18 cellular contexts compared by ENCODE assay signal in genomic region chr6:154406869-154407268, GRCh38. TPM values are rescaled to one million over a fixed set of nuclear protein-coding genes. Genes with fewer than 3 reads are reported as not detected.
DNase-seq lines count a peak whose midpoint lies in the region; ATAC-seq and TF ChIP-seq lines count a peak whose summit lies in the region.
"Had no signal": no experiment of that assay in that cellular context is flagged by ENCODE, and none has a peak within 500 bp of the region (broad histone marks: within the 10 kb centered on the region; RNA-seq: fewer than 3 reads in every experiment).

No MANE protein-coding gene starts in this region.

- peaks cover 20% of the 10 kb centered on the region for H3K36me3 Mint-ChIP-seq in neural crest cell (ENCODE audit: low read depth)
- H3K36me3 Mint-ChIP-seq in stimulated activated naive B cell treated with anti-CD40 and anti-IgM and Interleukin-4, amounts not matched to agents 10 μg/mL and 1 μg/mL and 100 μg/mL, for 72 hours, result no peaks in the 10 kb centered on the region
- H3K36me3 Mint-ChIP-seq: CD14-positive monocyte; CD4-positive, alpha-beta memory T cell had no signal

- DNase-seq in DMS53 (lab: John Stamatoyannopoulos, UW), result peak; percentile 9
- DNase-seq in DMS53 treated with DMSO at 0.1 percent for 48 hours (lab: John Stamatoyannopoulos, UW; ENCODE audit: unreplicated experiment), result no peak
- DNase-seq in left lobe of liver (ENCODE audit: low spot score), result no peak
- DNase-seq in neural crest cell (ENCODE audit: low read depth, low spot score), result no peak
- DNase-seq in stimulated activated naive B cell treated with anti-CD40 and anti-IgM and Interleukin-4, amounts not matched to agents 10 μg/mL and 1 μg/mL and 100 μg/mL, for 72 hours, result no peak
- no peak for DNase-seq in substantia nigra (lab: John Stamatoyannopoulos, UW)
- DNase-seq in germinal center (ENCODE audit: low spot score), result no peak
- no peak for DNase-seq in stimulated activated CD4-positive, alpha-beta T cell treated with anti-CD3 and anti-CD28 coated beads, Interleukin-2, amount 100 ng/mL, for 48 hours
- DNase-seq: AML-193; Calu3; CD4-positive, alpha-beta memory T cell; GM23248 had no signal

- no peaks in the 10 kb centered on the region for H3K9me3 Mint-ChIP-seq in neural crest cell
- H3K9me3 Mint-ChIP-seq in stimulated activated naive B cell treated with anti-CD40 and anti-IgM and Interleukin-4, amounts not matched to agents 10 μg/mL and 1 μg/mL and 100 μg/mL, for 72 hours, result peaks cover 2 to 4% of the 10 kb centered on the region in 2 donors
- H3K9me3 Mint-ChIP-seq: CD4-positive, alpha-beta memory T cell had no signal

- H3K4me3 Mint-ChIP-seq in neural crest cell, result no peak overlapping the region
- H3K4me3 Mint-ChIP-seq in stimulated activated naive B cell treated with anti-CD40 and anti-IgM and Interleukin-4, amounts not matched to agents 10 μg/mL and 1 μg/mL and 100 μg/mL, for 72 hours, result no peak overlapping the region
- H3K4me3 Mint-ChIP-seq: CD14-positive monocyte; CD4-positive, alpha-beta memory T cell had no signal

- H3K27ac ChIP-seq in substantia nigra (ENCODE audit: low read depth, low read length, poor library complexity, severe bottlenecking), result no peak overlapping the region
- H3K27ac ChIP-seq: 22Rv1, BLaER1, GM23248 had no signal

- H3K4me1 Mint-ChIP-seq in neural crest cell, result peaks cover 14% of the 10 kb centered on the region
- no peaks in the 10 kb centered on the region for H3K4me1 Mint-ChIP-seq in stimulated activated naive B cell treated with anti-CD40 and anti-IgM and Interleukin-4, amounts not matched to agents 10 μg/mL and 1 μg/mL and 100 μg/mL, for 72 hours

- TF ChIP-seq CTCF in neural crest cell (conservative IDR thresholded peaks at IDR 0.05), result no peak

- peak overlapping the region; percentile 50 for H3K27ac Mint-ChIP-seq in neural crest cell (ENCODE audit: unreplicated experiment)
- H3K27ac Mint-ChIP-seq in stimulated activated naive B cell treated with anti-CD40 and anti-IgM and Interleukin-4, amounts not matched to agents 10 μg/mL and 1 μg/mL and 100 μg/mL, for 72 hours, result peak overlapping the region; percentile 83
- H3K27ac Mint-ChIP-seq: CD14-positive monocyte had no signal

- peak; percentile 19 for ATAC-seq in left lobe of liver
- no peak for ATAC-seq in stimulated activated naive B cell treated with anti-CD40 and anti-IgM and Interleukin-4, amounts not matched to agents 10 μg/mL and 1 μg/mL and 100 μg/mL, for 72 hours (replicated peaks)
- ATAC-seq: A549, K562 had no signal

- H3K27me3 Mint-ChIP-seq in neural crest cell (ENCODE audit: low read depth), result no peaks in the 10 kb centered on the region
- H3K27me3 Mint-ChIP-seq in stimulated activated naive B cell treated with anti-CD40 and anti-IgM and Interleukin-4, amounts not matched to agents 10 μg/mL and 1 μg/mL and 100 μg/mL, for 72 hours, result peaks cover 0 to 4% of the 10 kb centered on the region in 2 donors

RNA-seq across cellular contexts. Expression of gene IPCEF1, which starts 50.3 kb away (rescaled TPM):
- 0.98 TPM for total RNA-seq in left lobe of liver
- 0.28 and 0.52 TPM in 2 replicates for total RNA-seq in neural crest cell
- total RNA-seq: GM23248, HT-29 had no signal
